8 cellular contexts compared by ENCODE assay signal in the genomic region with DNA sequence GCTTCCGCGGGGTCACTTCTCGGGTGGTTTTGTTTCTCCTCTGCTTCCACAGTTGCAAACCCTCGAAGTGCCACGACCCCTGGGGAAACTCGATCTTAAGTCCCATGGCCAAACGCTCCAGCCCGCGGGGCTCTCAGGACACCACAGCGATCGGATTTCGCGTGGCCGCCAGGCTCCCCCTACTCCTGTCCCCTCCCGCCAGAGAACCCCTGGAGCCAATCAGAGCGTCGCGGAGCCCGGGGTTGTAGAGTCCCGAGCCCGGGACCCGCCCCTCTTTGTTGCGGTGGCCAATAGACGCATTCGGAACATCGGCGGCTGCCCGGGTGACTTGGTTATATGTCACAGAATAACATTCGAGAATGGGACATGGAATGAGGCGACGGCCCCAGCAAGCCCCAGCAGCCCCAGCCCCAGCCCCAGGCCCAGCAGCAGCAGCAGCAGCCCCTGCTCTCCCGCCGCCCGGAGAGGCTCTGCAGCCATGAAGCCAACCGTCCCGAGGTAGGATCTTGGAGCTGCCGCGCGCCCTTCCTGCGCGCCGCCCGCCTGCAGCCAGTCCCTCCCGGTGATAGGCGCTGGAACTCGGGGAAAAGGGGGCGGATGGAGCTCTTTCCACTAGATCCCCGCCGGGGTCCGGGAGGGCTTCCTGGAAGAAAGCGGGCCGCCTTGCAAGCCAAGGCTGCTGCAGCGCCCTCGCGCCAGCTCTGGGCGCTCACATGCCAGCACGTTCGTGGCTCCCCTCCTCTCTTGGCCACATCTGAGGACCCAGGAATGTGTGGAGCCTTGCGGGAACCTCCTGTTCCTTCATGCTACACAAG. TPM values are rescaled to one million over a fixed set of nuclear protein-coding genes. Genes with fewer than 3 reads are reported as not detected.
A peak's percentile ranks its signal among the peaks of the same experiment; 100 is the strongest.
DNase-seq lines count a peak whose midpoint lies in the region; TF ChIP-seq lines count a peak whose summit lies in the region.

VASH2 (plus strand) TSS at position 299 of the 815 bp plus-strand sequence. CDS start 1,002 bp downstream, outside the sequence.

- no peak within 1 kb of the TSS for H4K5ac ChIP-seq in H9 (ENCODE audit: insufficient read length, low read depth, low read length)

- no peak within 1 kb of the TSS for H3T11ph ChIP-seq in H9 (ENCODE audit: low read length)

- H2BK15ac ChIP-seq in H9 (ENCODE audit: low read depth, low read length) = no peak within 1 kb of the TSS

- H4K8ac ChIP-seq in H9 (replicated peaks; ENCODE audit: insufficient read length, low read depth, low read length) = no peak within 1 kb of the TSS

- H3K27me3 Mint-ChIP-seq in H9 (ENCODE audit: low read depth) = peaks cover 21% of the 10 kb centered on the region

- no peak within 1 kb of the TSS for H3K14ac ChIP-seq in H9 (ENCODE audit: insufficient read depth, low read length)

- H3K9me3 Mint-ChIP-seq in H9 = peaks cover 8 to 9% of the 10 kb centered on the region in 2 experiments; a peak in 4 of 5 replicates

- H2AFZ ChIP-seq in H9 (ENCODE audit: low read length) (no peak within 1 kb of the TSS), MM.1S (ENCODE audit: low read length) (peak within 1 kb of the TSS; percentile 64), SU-DHL-6 (ENCODE audit: low read depth, low read length, severe bottlenecking) (peak within 1 kb of the TSS; percentile 69)

- no peak within 1 kb of the TSS for H3K56ac ChIP-seq in H9 (ENCODE audit: insufficient read length, low read depth, low read length)

- H3K79me1 ChIP-seq in H9 (ENCODE audit: insufficient read depth, low read depth, low read length, poor library complexity, severe bottlenecking) = peaks cover 7% of the 10 kb centered on the region

- H3K4me1 ChIP-seq in H9 (ENCODE audit: insufficient read depth, low read length) (peaks cover 7% of the 10 kb centered on the region; the same call in 1 of the 2 replicates), MM.1S (ENCODE audit: low read length) (peaks cover 24% of the 10 kb centered on the region)

- no peak within 1 kb of the TSS for H2BK12ac ChIP-seq in H9 (ENCODE audit: insufficient read length, low read depth, low read length)

- H3K27me3 ChIP-seq in H9 (ENCODE audit: insufficient read depth, low read length) (no peaks in the 10 kb centered on the region), MM.1S (replicated peaks; ENCODE audit: insufficient read depth, low read length) (no peaks in the 10 kb centered on the region), SU-DHL-6 (ENCODE audit: low read length) (no peaks in the 10 kb centered on the region)

- H3K79me2 ChIP-seq in H9 (ENCODE audit: insufficient read depth, low read length) (peaks cover 11% of the 10 kb centered on the region; the same call in 1 of the 2 replicates), MM.1S (ENCODE audit: low read length) (no peaks in the 10 kb centered on the region), SU-DHL-6 (ENCODE audit: insufficient read depth, low read length) (no peaks in the 10 kb centered on the region)

- no peak within 1 kb of the TSS for H3K4ac ChIP-seq in H9 (ENCODE audit: low read depth, low read length)

- H3K27ac Mint-ChIP-seq in H9 = peak within 1 kb of the TSS in 2 of 3 experiments; percentile 52 to 93; a peak in 3 of 7 replicates

- no peak within 1 kb of the TSS for H3K27ac ChIP-seq in H9 (ENCODE audit: insufficient read length, low read depth, low read length)
- H3K27ac ChIP-seq in MM.1S (ENCODE audit: low read length) = no peak within 1 kb of the TSS
- H3K27ac ChIP-seq in SU-DHL-6 (ENCODE audit: low read depth, low read length) = no peak within 1 kb of the TSS

- peaks cover 14% of the 10 kb centered on the region for H3K23me2 ChIP-seq in H9 (ENCODE audit: insufficient read length, low read depth, low read length, poor library complexity, severe bottlenecking)

- H3K4me1 Mint-ChIP-seq in H9 = peaks cover 46 to 52% of the 10 kb centered on the region in 2 experiments

- H3K4me2 ChIP-seq in H9 (ENCODE audit: insufficient read depth, insufficient read length, low read length) (peak within 1 kb of the TSS; percentile 77), MM.1S (ENCODE audit: low read depth, low read length) (peak within 1 kb of the TSS; percentile 86), SU-DHL-6 (ENCODE audit: low read depth, low read length, poor library complexity, severe bottlenecking) (peak within 1 kb of the TSS; percentile 70)

- no peak within 1 kb of the TSS for H2BK5ac ChIP-seq in H9 (ENCODE audit: insufficient read length, low read length)

- TF ChIP-seq CTCF in H9 (conservative IDR thresholded peaks at IDR 0.05) (no peak), MM.1S (IDR thresholded peaks at IDR 0.05; ENCODE audit: low read length) (no peak), SU-DHL-6 (IDR thresholded peaks at IDR 0.05; ENCODE audit: insufficient read depth, low read length, poor library complexity, severe bottlenecking) (no peak)

- H3K4me3 ChIP-seq in GM08714 (ENCODE audit: low read length) (peak within 1 kb of the TSS; percentile 78), MM.1S (ENCODE audit: low read length) (peak within 1 kb of the TSS; percentile 61), SU-DHL-6 (ENCODE audit: insufficient read depth, low read length, poor library complexity, severe bottlenecking) (peak within 1 kb of the TSS; percentile 48)

- no peak within 1 kb of the TSS for H3K18ac ChIP-seq in H9 (ENCODE audit: insufficient read length, low read depth, low read length)

- no CpG with 5 or more reads among the region's 59 CpGs for WGBS in H9 (ENCODE audit: extremely low coverage, insufficient read length, low lambda C conversion rate)

- peak; percentile 90 for DNase-seq in H9
- DNase-seq in MM.1S = peak; percentile 79
- peak in 54 of 58 donors; percentile 17 to 85 (median 70) for DNase-seq in anterior cingulate cortex (lab: John Stamatoyannopoulos, UW)
- DNase-seq in hippocampal formation (lab: John Stamatoyannopoulos, UW) = peak; percentile 73 to 77
- DNase-seq in renal cortical epithelial cell (ENCODE audit: low read depth) = peak; percentile 45
- DNase-seq in MV-4-11 (lab: John Stamatoyannopoulos, UW) = no peak

- no peaks in the 10 kb centered on the region for H3K36me3 ChIP-seq in MM.1S (replicated peaks; ENCODE audit: insufficient read depth, low read length)
- H3K36me3 ChIP-seq in SU-DHL-6 (ENCODE audit: low read length) = no peaks in the 10 kb centered on the region

- H3K9me2 ChIP-seq in MM.1S (replicated peaks; ENCODE audit: insufficient read depth, low read length) = no peaks in the 10 kb centered on the region
- H3K9me2 ChIP-seq in SU-DHL-6 (replicated peaks; ENCODE audit: insufficient read depth, low read length) = no peaks in the 10 kb centered on the region

- peaks cover 34 to 43% (median 35%) of the 10 kb centered on the region in 3 experiments for H3K36me3 Mint-ChIP-seq in H9 (ENCODE audit: insufficient read depth in 1 of 3, low read depth in 3 of 3)

- H2AK5ac ChIP-seq in H9 (ENCODE audit: insufficient read length, low read length) = no peak within 1 kb of the TSS

- H3K4me3 Mint-ChIP-seq in H9 = peak within 1 kb of the TSS; percentile 82 to 93

- H3K23ac ChIP-seq in H9 (ENCODE audit: insufficient read length, low read depth, low read length) = no peak within 1 kb of the TSS

- H3F3A ChIP-seq in MM.1S (ENCODE audit: insufficient read depth, low read length) (peaks cover 17% of the 10 kb centered on the region), SU-DHL-6 (ENCODE audit: insufficient read depth) (no peaks in the 10 kb centered on the region)

- H4K91ac ChIP-seq in H9 (ENCODE audit: insufficient read length, low read depth, low read length) = no peak within 1 kb of the TSS

- peak within 1 kb of the TSS; percentile 77 for H3K9ac ChIP-seq in H9 (ENCODE audit: extremely low read depth, insufficient read length, low read length)
- peak within 1 kb of the TSS; percentile 31; the same call in 1 of the 2 replicates for H3K9ac ChIP-seq in MM.1S (ENCODE audit: low read length)
- peak within 1 kb of the TSS; percentile 48 for H3K9ac ChIP-seq in SU-DHL-6 (ENCODE audit: low read length)

- no peak within 1 kb of the TSS for H2BK120ac ChIP-seq in H9 (ENCODE audit: low read depth, low read length, poor library complexity, severe bottlenecking)

- H3K9me3 ChIP-seq in H9 (ENCODE audit: control insufficient read depth, low read depth, low read length) (no peaks in the 10 kb centered on the region), MM.1S (replicated peaks; ENCODE audit: insufficient read depth, low read length) (no peaks in the 10 kb centered on the region), SU-DHL-6 (ENCODE audit: insufficient read depth, low read length) (no peaks in the 10 kb centered on the region)

- no peaks in the 10 kb centered on the region for H4K20me1 ChIP-seq in H9 (ENCODE audit: control insufficient read depth, insufficient read depth, insufficient read length)
- H4K20me1 ChIP-seq in MM.1S (ENCODE audit: insufficient read depth, low read length) = no peaks in the 10 kb centered on the region
- H4K20me1 ChIP-seq in SU-DHL-6 (ENCODE audit: low read depth, low read length) = no peaks in the 10 kb centered on the region

- no peak within 1 kb of the TSS for H2BK20ac ChIP-seq in H9 (ENCODE audit: low read depth, low read length, poor library complexity, severe bottlenecking)

RNA-seq across cellular contexts. Expression of gene VASH2, which starts in this region (rescaled TPM):
- total RNA-seq in H9 (2021) (76.1 and 79.5 TPM in 2 replicates), renal cortical epithelial cell (0.35 TPM in 1 of 2 replicates, not detected in the other)

Comparison
In these comparisons a context has a peak if more than half of its experiments do, and no peak if none do; other contexts are left out.
1. RNA of gene VASH2 (total RNA-seq): 76.1 to 79.5 TPM in H9; 0.35 TPM in renal cortical epithelial cell; every median in the first group is over 10 times any median in the second.
2. Peak in DNase-seq in renal cortical epithelial cell; RNA of the gene not detected or under 1 TPM.
3. Peak in every context shown above with its lines, with median percentiles within 50 percentile points of each other: H3K4me3 ChIP-seq, H3K4me2 ChIP-seq and H3K9ac ChIP-seq.